Comparison of ENCODE assay signal across 1 cellular context in the genomic region with DNA sequence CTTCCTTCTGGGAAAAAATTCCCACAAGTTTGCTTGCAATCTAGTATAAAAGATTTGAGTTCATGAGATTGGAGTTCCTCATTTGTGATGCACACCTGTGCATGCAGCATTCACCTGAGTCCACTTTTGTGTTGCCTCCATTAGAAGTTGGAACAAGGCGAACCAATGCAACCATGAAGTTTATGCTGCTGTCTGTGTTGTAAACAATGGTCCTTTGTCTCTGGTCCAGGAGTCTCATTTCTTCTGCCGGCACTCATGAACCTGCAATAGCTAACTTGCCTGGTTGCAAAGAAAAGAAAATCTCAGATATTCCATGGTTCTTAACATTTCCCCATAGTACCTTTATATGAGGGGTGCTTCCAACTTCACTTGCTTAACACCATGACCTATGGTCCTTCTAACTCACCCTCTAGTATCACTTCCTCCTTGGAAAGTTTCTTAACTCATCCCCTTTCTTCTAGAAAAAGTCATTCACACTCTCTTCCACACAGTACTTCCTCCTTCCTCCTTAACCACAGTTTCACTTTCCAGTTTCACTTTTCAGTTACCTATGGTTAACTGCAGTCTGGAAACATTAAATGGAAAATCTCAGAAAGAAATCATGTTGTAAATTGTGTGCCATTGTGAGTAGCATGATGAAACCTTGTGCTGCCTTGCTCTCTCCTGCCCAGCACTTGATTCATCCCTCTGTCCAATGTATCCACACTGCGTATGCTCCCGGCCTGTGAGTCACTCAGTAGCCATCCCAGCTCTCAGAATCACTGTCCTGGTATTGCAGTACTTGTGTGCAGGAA.
TF ChIP-seq lines count a peak whose summit lies in the region.

No MANE protein-coding gene starts in this region.

TF ChIP-seq in GM12878, 131 proteins besides CTCF, POLR2A, EP300 and RAD21 (continued from another document):
- TF ChIP-seq, protein P1, sequence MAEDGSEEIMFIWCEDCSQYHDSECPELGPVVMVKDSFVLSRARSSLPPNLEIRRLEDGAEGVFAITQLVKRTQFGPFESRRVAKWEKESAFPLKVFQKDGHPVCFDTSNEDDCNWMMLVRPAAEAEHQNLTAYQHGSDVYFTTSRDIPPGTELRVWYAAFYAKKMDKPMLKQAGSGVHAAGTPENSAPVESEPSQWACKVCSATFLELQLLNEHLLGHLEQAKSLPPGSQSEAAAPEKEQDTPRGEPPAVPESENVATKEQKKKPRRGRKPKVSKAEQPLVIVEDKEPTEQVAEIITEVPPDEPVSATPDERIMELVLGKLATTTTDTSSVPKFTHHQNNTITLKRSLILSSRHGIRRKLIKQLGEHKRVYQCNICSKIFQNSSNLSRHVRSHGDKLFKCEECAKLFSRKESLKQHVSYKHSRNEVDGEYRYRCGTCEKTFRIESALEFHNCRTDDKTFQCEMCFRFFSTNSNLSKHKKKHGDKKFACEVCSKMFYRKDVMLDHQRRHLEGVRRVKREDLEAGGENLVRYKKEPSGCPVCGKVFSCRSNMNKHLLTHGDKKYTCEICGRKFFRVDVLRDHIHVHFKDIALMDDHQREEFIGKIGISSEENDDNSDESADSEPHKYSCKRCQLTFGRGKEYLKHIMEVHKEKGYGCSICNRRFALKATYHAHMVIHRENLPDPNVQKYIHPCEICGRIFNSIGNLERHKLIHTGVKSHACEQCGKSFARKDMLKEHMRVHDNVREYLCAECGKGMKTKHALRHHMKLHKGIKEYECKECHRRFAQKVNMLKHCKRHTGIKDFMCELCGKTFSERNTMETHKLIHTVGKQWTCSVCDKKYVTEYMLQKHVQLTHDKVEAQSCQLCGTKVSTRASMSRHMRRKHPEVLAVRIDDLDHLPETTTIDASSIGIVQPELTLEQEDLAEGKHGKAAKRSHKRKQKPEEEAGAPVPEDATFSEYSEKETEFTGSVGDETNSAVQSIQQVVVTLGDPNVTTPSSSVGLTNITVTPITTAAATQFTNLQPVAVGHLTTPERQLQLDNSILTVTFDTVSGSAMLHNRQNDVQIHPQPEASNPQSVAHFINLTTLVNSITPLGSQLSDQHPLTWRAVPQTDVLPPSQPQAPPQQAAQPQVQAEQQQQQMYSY (CRISPR knock-in tag; IDR thresholded peaks at IDR 0.05), result no peak
- TF ChIP-seq TBL1XR1 (IDR thresholded peaks at IDR 0.05; ENCODE audit: low read depth, low read length) (no peak; the same call in 1 of the 2 replicates), CHD1 (IDR thresholded peaks at IDR 0.05; ENCODE audit: low read depth, low read length) (no peak), NFIC (IDR thresholded peaks at IDR 0.05; ENCODE audit: low read depth, low read length) (peak; percentile 85), KDM1A (IDR thresholded peaks at IDR 0.05; ENCODE audit: borderline replicate concordance) (no peak), EED (IDR thresholded peaks at IDR 0.05; ENCODE audit: low read depth) (peak; percentile 95), IKZF1 (conservative IDR thresholded peaks at IDR 0.05) (peak; percentile 96), RB1 (IDR thresholded peaks at IDR 0.05; ENCODE audit: borderline replicate concordance) (no peak), IRF4 (IDR thresholded peaks at IDR 0.05; ENCODE audit: low read depth, low read length) (peak; percentile 73), JUNB (IDR thresholded peaks at IDR 0.05) (peak; percentile 25; the same call in 1 of the 2 replicates), MXI1 (IDR thresholded peaks at IDR 0.05; ENCODE audit: low read depth, low read length) (no peak), PAX5 (IDR thresholded peaks at IDR 0.05; ENCODE audit: borderline replicate concordance, low read depth, low read length) (no peak)
- TF ChIP-seq, protein P2, sequence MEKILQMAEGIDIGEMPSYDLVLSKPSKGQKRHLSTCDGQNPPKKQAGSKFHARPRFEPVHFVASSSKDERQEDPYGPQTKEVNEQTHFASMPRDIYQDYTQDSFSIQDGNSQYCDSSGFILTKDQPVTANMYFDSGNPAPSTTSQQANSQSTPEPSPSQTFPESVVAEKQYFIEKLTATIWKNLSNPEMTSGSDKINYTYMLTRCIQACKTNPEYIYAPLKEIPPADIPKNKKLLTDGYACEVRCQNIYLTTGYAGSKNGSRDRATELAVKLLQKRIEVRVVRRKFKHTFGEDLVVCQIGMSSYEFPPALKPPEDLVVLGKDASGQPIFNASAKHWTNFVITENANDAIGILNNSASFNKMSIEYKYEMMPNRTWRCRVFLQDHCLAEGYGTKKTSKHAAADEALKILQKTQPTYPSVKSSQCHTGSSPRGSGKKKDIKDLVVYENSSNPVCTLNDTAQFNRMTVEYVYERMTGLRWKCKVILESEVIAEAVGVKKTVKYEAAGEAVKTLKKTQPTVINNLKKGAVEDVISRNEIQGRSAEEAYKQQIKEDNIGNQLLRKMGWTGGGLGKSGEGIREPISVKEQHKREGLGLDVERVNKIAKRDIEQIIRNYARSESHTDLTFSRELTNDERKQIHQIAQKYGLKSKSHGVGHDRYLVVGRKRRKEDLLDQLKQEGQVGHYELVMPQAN (conservative IDR thresholded peaks at IDR 0.05), result no peak
- TF ChIP-seq, protein P3, sequence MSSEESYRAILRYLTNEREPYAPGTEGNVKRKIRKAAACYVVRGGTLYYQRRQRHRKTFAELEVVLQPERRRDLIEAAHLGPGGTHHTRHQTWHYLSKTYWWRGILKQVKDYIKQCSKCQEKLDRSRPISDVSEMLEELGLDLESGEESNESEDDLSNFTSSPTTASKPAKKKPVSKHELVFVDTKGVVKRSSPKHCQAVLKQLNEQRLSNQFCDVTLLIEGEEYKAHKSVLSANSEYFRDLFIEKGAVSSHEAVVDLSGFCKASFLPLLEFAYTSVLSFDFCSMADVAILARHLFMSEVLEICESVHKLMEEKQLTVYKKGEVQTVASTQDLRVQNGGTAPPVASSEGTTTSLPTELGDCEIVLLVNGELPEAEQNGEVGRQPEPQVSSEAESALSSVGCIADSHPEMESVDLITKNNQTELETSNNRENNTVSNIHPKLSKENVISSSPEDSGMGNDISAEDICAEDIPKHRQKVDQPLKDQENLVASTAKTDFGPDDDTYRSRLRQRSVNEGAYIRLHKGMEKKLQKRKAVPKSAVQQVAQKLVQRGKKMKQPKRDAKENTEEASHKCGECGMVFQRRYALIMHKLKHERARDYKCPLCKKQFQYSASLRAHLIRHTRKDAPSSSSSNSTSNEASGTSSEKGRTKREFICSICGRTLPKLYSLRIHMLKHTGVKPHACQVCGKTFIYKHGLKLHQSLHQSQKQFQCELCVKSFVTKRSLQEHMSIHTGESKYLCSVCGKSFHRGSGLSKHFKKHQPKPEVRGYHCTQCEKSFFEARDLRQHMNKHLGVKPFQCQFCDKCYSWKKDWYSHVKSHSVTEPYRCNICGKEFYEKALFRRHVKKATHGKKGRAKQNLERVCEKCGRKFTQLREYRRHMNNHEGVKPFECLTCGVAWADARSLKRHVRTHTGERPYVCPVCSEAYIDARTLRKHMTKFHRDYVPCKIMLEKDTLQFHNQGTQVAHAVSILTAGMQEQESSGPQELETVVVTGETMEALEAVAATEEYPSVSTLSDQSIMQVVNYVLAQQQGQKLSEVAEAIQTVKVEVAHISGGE (CRISPR knock-in tag; IDR thresholded peaks at IDR 0.05), result no peak
TF ChIP-seq in GM12878: peak in this region for 27.
